ENCODE assay signal across 13 cellular contexts in genomic region chr9:89433826-89434225, GRCh38.
DNase-seq lines count a peak whose midpoint lies in the region; ATAC-seq and TF ChIP-seq lines count a peak whose summit lies in the region.
"Had no signal": no experiment of that assay in that cellular context is flagged by ENCODE, and none has a peak within 500 bp of the region (broad histone marks: within the 10 kb centered on the region; RNA-seq: fewer than 3 reads in every experiment).

No MANE protein-coding gene starts in this region.

- no peaks in the 10 kb centered on the region for H3F3A ChIP-seq in PC-9 (ENCODE audit: insufficient read depth, low read depth)

- H3K9me3 ChIP-seq in adipocyte (ENCODE audit: control insufficient read depth, low read length) = no peaks in the 10 kb centered on the region
- H3K9me3 ChIP-seq in PC-9 (ENCODE audit: insufficient read depth, low read depth) = no peaks in the 10 kb centered on the region
- H3K9me3 ChIP-seq: Caco-2 had no signal

- H3K79me2 ChIP-seq in PC-9 (ENCODE audit: low read depth) = no peaks in the 10 kb centered on the region

- H3K9me2 ChIP-seq in PC-9 (ENCODE audit: insufficient read depth) = no peaks in the 10 kb centered on the region

- POLR2A ChIA-PET in PC-9 (lab: Charles Lee; ENCODE audit: unreplicated experiment) = no interaction called here

- no peak for TF ChIP-seq CTCF in AG10803 (conservative IDR thresholded peaks at IDR 0.05; ENCODE audit: low read length)
- no peak for TF ChIP-seq CTCF in PC-9 (conservative IDR thresholded peaks at IDR 0.05)
- no peak for TF ChIP-seq CTCF in GM13976 (IDR thresholded peaks at IDR 0.05; ENCODE audit: borderline replicate concordance, control extremely low read depth, extremely low read depth, insufficient read depth, missing control alignments)

- H3K36me3 ChIP-seq in adipocyte (ENCODE audit: control insufficient read depth, insufficient read depth, low read length, severe bottlenecking) (no peaks in the 10 kb centered on the region), PC-9 (ENCODE audit: low read depth) (no peaks in the 10 kb centered on the region)

- in situ Hi-C loops in GM13976 (cut with MboI; ENCODE audit: low sequenced_read_pairs, unreplicated experiment) = no loop called here

- no peak overlapping the region for H3K27ac ChIP-seq in PC-9

- H4K20me1 ChIP-seq in PC-9 (ENCODE audit: insufficient read depth) = peaks cover 8% of the 10 kb centered on the region

- H3K4me3 ChIP-seq in AG10803 (ENCODE audit: low read length) = no peak overlapping the region
- H3K4me3 ChIP-seq in adipocyte (ENCODE audit: low read length) = no peak overlapping the region
- no peak overlapping the region for H3K4me3 ChIP-seq in PC-9

- no peak overlapping the region for H3K4me2 ChIP-seq in PC-9

- no peak for ATAC-seq in HG03520 (IDR thresholded peaks at IDR 0.05; ENCODE audit: unreplicated experiment)
- ATAC-seq: sciatic nerve had no signal

- CTCF ChIA-PET in PC-9 (lab: Charles Lee) = no interaction called here

- DNase-seq in AG10803 (ENCODE audit: low read depth) = peak; percentile 78
- peak; percentile 47 for DNase-seq in H4 (ENCODE audit: low spot score)
- peak; percentile 21 for DNase-seq in adipocyte (ENCODE audit: low read depth)
- peak; percentile 92 for DNase-seq in kidney tubule cell (ENCODE audit: low spot score)
- DNase-seq in PC-9 = no peak
- no peak for DNase-seq in NAMALWA (ENCODE audit: low spot score)
- no peak for DNase-seq in GM13976 (ENCODE audit: low spot score)
- DNase-seq: activated naive CD4-positive, alpha-beta T cell treated with anti-CD3 and anti-CD28 coated beads, Interleukin-2, amount 50 U/mL, for 16 hours; Caco-2; NCI-H1048; NCI-H510A treated with DMSO at 0.1 percent for 48 hours had no signal

- H2AFZ ChIP-seq in PC-9 = no peak overlapping the region

- H3K27me3 ChIP-seq in adipocyte (replicated peaks; ENCODE audit: control insufficient read depth, insufficient read depth, low read length) (peaks cover 11% of the 10 kb centered on the region), PC-9 (ENCODE audit: insufficient read depth, low read depth) (no peaks in the 10 kb centered on the region)

- BruUV-seq in PC-9 (replicated peaks; lab: Mats Ljungman, UMichigan) = no TSS peak

- intact Hi-C loops in PC-9 (cut with micrococcal nuclease; ENCODE audit: unreplicated experiment) = loop anchor here (10.0 kb wide), 1 partner anchor 91 kb away; no protein-coding TSS in a partner anchor

- H3K9ac ChIP-seq in adipocyte (ENCODE audit: low read length) = no peak overlapping the region

- H3K4me1 ChIP-seq in adipocyte (ENCODE audit: control insufficient read depth, insufficient read depth, low read length) = peaks cover 2% of the 10 kb centered on the region
- H3K4me1 ChIP-seq in PC-9 (replicated peaks; ENCODE audit: insufficient read depth) = peaks cover 21% of the 10 kb centered on the region

Comparison
In these comparisons a context has a peak if more than half of its experiments do, and no peak if none do; other contexts are left out.
1. DNase-seq: peak in AG10803 (single experiment), H4 (single experiment), adipocyte (single experiment) and kidney tubule cell (single experiment); none in PC-9 (0 of 2), NAMALWA (single experiment) and GM13976 (single experiment).